Comparison of ENCODE assay signal across 24 cellular contexts in genomic region chr1:45848097-45848496, GRCh38.
"Had no signal": no experiment of that assay in that cellular context is flagged by ENCODE, and none has a peak within 500 bp of the region (broad histone marks: within the 10 kb centered on the region; RNA-seq: fewer than 3 reads in every experiment).

No MANE protein-coding gene starts in this region.

- H3K27ac Mint-ChIP-seq: dendritic cell treated with granulocyte-macrophage colony-stimulating factor and Interleukin-4, amounts not matched to agents 40 ng/mL and 50 ng/mL, for 4 days; immature natural killer cell; stimulated activated naive B cell treated with anti-CD40 and anti-IgM and Interleukin-4, amounts not matched to agents 10 μg/mL and 1 μg/mL and 100 μg/mL, for 72 hours; stimulated activated naive CD8-positive, alpha-beta T cell treated with anti-CD3 and anti-CD28 coated beads, Interleukin-15, Interleukin-2, amounts not matched to agents 100 ng/mL and 50 ng/mL, for 24 hours had no signal

- H3K27ac ChIP-seq: colonic mucosa, esophagus squamous epithelium, heart right ventricle, prostate gland, right atrium auricular region, thyroid gland, vagina had no signal

- H3K4me3 ChIP-seq: colonic mucosa, esophagus squamous epithelium, heart right ventricle, prostate gland, right atrium auricular region, thyroid gland, vagina had no signal

- H3K27me3 ChIP-seq: colonic mucosa, esophagus squamous epithelium, heart right ventricle, right atrium auricular region, thyroid gland, vagina had no signal

- H3K4me1 Mint-ChIP-seq: nephron progenitor cell had no signal

- H3K4me1 ChIP-seq: esophagus squamous epithelium, prostate gland, right atrium auricular region had no signal

- H3K36me3 ChIP-seq: colonic mucosa, esophagus squamous epithelium, heart right ventricle, prostate gland, right atrium auricular region, thyroid gland, vagina had no signal

- ATAC-seq: heart right ventricle; left lobe of liver; naive thymus-derived CD8-positive, alpha-beta T cell; sciatic nerve; stimulated activated naive B cell treated with anti-CD40 and anti-IgM and Interleukin-4, amounts not matched to agents 10 μg/mL and 1 μg/mL and 100 μg/mL, for 72 hours had no signal

- H3K9me3 ChIP-seq: colonic mucosa, esophagus squamous epithelium, prostate gland, thyroid gland, vagina had no signal

- DNase-seq: colonic mucosa; effector CD8-positive, alpha-beta T cell; erythroblast; esophagus squamous epithelium; foreskin melanocyte; glutamatergic neuron; heart right ventricle; hypothalamus; immature natural killer cell; islet precursor cell; mesenchymal stem cell; midbrain; naive thymus-derived CD8-positive, alpha-beta T cell; nephron progenitor cell; nucleus accumbens; stimulated activated naive B cell treated with anti-CD40 and anti-IgM and Interleukin-4, amounts not matched to agents 10 μg/mL and 1 μg/mL and 100 μg/mL, for 72 hours; thyroid gland had no signal

- H3K27me3 Mint-ChIP-seq: dendritic cell treated with granulocyte-macrophage colony-stimulating factor and Interleukin-4, amounts not matched to agents 40 ng/mL and 50 ng/mL, for 4 days; naive thymus-derived CD8-positive, alpha-beta T cell; stimulated activated naive B cell treated with anti-CD40 and anti-IgM and Interleukin-4, amounts not matched to agents 10 μg/mL and 1 μg/mL and 100 μg/mL, for 72 hours; stimulated activated naive CD8-positive, alpha-beta T cell treated with anti-CD3 and anti-CD28 coated beads, Interleukin-15, Interleukin-2, amounts not matched to agents 100 ng/mL and 50 ng/mL, for 24 hours had no signal

- H3K4me3 Mint-ChIP-seq: dendritic cell treated with granulocyte-macrophage colony-stimulating factor and Interleukin-4, amounts not matched to agents 40 ng/mL and 50 ng/mL, for 4 days; immature natural killer cell; naive thymus-derived CD8-positive, alpha-beta T cell; nephron progenitor cell; stimulated activated naive B cell treated with anti-CD40 and anti-IgM and Interleukin-4, amounts not matched to agents 10 μg/mL and 1 μg/mL and 100 μg/mL, for 72 hours; stimulated activated naive CD8-positive, alpha-beta T cell treated with anti-CD3 and anti-CD28 coated beads, Interleukin-15, Interleukin-2, amounts not matched to agents 100 ng/mL and 50 ng/mL, for 24 hours had no signal
